In genomic region chr1:84876353-84876752, GRCh38 we compare ENCODE assay signal across 1 cellular context.
TF ChIP-seq lines count a peak whose summit lies in the region.

No MANE protein-coding gene starts in this region.

TF ChIP-seq in IMR-90, 13 proteins besides CTCF, POLR2A, EP300 and RAD21 (continued from another document):
- TF ChIP-seq RFX5 (IDR thresholded peaks at IDR 0.05; ENCODE audit: low read depth, low read length) (no peak), MAZ (IDR thresholded peaks at IDR 0.05; ENCODE audit: borderline replicate concordance, low read depth, low read length) (no peak), NFE2L2 (IDR thresholded peaks at IDR 0.05; ENCODE audit: low read depth, low read length) (no peak), ELK1 (IDR thresholded peaks at IDR 0.05; ENCODE audit: borderline replicate concordance, low read depth, low read length) (no peak)
TF ChIP-seq in IMR-90: peak in this region for 0.
